In the genomic region with DNA sequence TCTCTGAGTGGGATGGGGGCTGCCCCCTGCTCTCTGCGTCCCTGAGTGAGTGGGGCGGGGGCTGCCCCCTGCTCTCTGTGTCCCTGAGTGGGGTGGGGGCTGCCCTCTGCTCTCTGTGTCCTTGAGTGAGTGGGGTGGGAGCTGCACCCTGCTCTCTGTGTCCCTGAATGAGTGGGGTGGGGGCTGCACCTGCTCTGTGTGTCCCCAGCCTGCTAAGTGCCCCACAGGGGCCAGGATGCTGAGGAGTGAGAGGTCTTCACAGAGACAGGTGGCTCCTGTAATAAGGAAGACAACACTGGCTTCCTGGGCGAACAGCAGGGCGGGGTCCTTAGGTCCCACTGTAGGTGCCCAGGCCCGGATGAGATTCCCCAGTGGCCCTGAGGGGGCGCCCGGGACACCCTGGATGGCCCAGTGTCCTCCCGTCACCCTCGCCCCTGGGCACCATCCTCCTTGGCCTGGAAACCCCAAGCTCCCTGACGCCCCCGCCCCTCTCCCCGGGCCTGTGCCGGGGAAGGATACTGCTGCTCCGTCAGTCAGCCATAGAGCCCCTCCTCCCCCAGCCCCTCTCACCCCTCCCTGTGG, we compare ENCODE assay signal across 11 cellular contexts. TPM values are rescaled to one million over a fixed set of nuclear protein-coding genes. Genes with fewer than 3 reads are reported as not detected.
DNase-seq lines count a peak whose midpoint lies in the region; ATAC-seq and TF ChIP-seq lines count a peak whose summit lies in the region.
"Had no signal": no experiment of that assay in that cellular context is flagged by ENCODE, and none has a peak within 500 bp of the region (broad histone marks: within the 10 kb centered on the region; RNA-seq: fewer than 3 reads in every experiment).

No MANE protein-coding gene starts in this region.

- no peaks in the 10 kb centered on the region for H3K36me3 ChIP-seq in left ventricle myocardium inferior
- H3K36me3 ChIP-seq in right atrium auricular region, result no peaks in the 10 kb centered on the region
- H3K36me3 ChIP-seq in Panc1 (ENCODE audit: control insufficient read depth, insufficient read depth, low read length), result no peaks in the 10 kb centered on the region

- H3K4me3 ChIP-seq in left ventricle myocardium inferior (peak overlapping the region; percentile 56), right atrium auricular region (peak overlapping the region in 1 of 2 donors; percentile 29), Panc1 (ENCODE audit: low read depth in 2 of 2, low read length in 2 of 2) (peak overlapping the region in 1 of 2 experiments; percentile 25; a peak in 1 of 4 replicates), fibroblast of mammary gland (ENCODE audit: control insufficient read depth, low read depth, low read length) (peak overlapping the region; percentile 47)

- H3K9me3 ChIP-seq in left ventricle myocardium inferior (replicated peaks) (no peaks in the 10 kb centered on the region), right atrium auricular region (no peaks in the 10 kb centered on the region), Panc1 (ENCODE audit: control insufficient read depth, insufficient read depth, low read depth, low read length) (no peaks in the 10 kb centered on the region)

- no peak for ATAC-seq in Panc1
- no peak for ATAC-seq in GM18520 (IDR thresholded peaks at IDR 0.05; ENCODE audit: unreplicated experiment)

- no TSS peak for BruUV-seq in Panc1 (replicated peaks; lab: Mats Ljungman, UMichigan)

- H3K4me1 ChIP-seq in left ventricle myocardium inferior (peaks cover 3% of the 10 kb centered on the region), right atrium auricular region (no peaks in the 10 kb centered on the region), Panc1 (ENCODE audit: control insufficient read depth, insufficient read depth, low read length) (no peaks in the 10 kb centered on the region)

- TF ChIP-seq CTCF in left ventricle myocardium inferior (IDR thresholded peaks at IDR 0.05; ENCODE audit: borderline replicate concordance) (no peak), right atrium auricular region (IDR thresholded peaks at IDR 0.05) (no peak), Panc1 (IDR thresholded peaks at IDR 0.05) (peak; percentile 21; the same call in 1 of the 2 replicates), fibroblast of mammary gland (conservative IDR thresholded peaks at IDR 0.05; ENCODE audit: control insufficient read depth, insufficient read depth, low read depth, low read length) (no peak)

- intact Hi-C loops in left ventricle myocardium inferior (cut with micrococcal nuclease), result loop anchor here (5.0 kb wide), 1 partner anchor 133 kb away; no protein-coding TSS in a partner anchor
- intact Hi-C loops in Panc1 (cut with micrococcal nuclease; ENCODE audit: unreplicated experiment), result no loop called here

- POLR2A ChIA-PET in Panc1 (lab: Charles Lee), result no interaction called here

- CTCF ChIA-PET in Panc1 (lab: Charles Lee), result no interaction called here

- DNase-seq in left ventricle myocardium inferior, result no peak
- DNase-seq in right atrium auricular region (ENCODE audit: low spot score), result no peak
- no peak for DNase-seq in Panc1 (ENCODE audit: low read depth, low spot score)
- DNase-seq in fibroblast of mammary gland (ENCODE audit: low read depth), result no peak
- DNase-seq in foreskin melanocyte, result no peak
- DNase-seq in HK-2 (ENCODE audit: unreplicated experiment), result no peak
- DNase-seq in effector CD4-positive, alpha-beta T cell, result no peak
- DNase-seq: activated CD4-positive, alpha-beta T cell treated with anti-CD3 and anti-CD28 coated beads for 4 hours; activated gamma-delta T cell; NCI-H2107 had no signal

- H3K27ac ChIP-seq in left ventricle myocardium inferior (replicated peaks) (peak overlapping the region; percentile 19), right atrium auricular region (no peak overlapping the region), Panc1 (ENCODE audit: low read length) (no peak overlapping the region)

- in situ Hi-C loops in Panc1 (cut with HindIII; ENCODE audit: low pct_unique_long_range_greater_than_20kb, low sequenced_read_pairs), result no loop called here

- H3K27me3 ChIP-seq in left ventricle myocardium inferior (ENCODE audit: low read depth) (peaks cover 25% of the 10 kb centered on the region), right atrium auricular region (no peaks in the 10 kb centered on the region), Panc1 (ENCODE audit: control insufficient read depth, insufficient read depth, low read length) (no peaks in the 10 kb centered on the region)

RNA-seq across cellular contexts. Expression of a gene that starts 3.8 kb away (rescaled TPM):
- total RNA-seq in left ventricle myocardium inferior (not detected), right atrium auricular region (under 1 TPM in 1 of 2 donors, not detected in 1; 0.43 TPM), Panc1 (2021; ENCODE audit: unreplicated experiment) (not detected)
- polyA plus RNA-seq in Panc1 (2012; ENCODE audit: insufficient read length), result not detected

RNA-seq across cellular contexts. Expression of a gene that starts 23.1 kb away (rescaled TPM):
- 42.4 TPM for total RNA-seq in left ventricle myocardium inferior
- 10 to 100 TPM; 13.5 to 16.6 TPM for total RNA-seq in right atrium auricular region
- 79.0 TPM for total RNA-seq in Panc1 (2021; ENCODE audit: unreplicated experiment)
- 77.8 TPM for polyA plus RNA-seq in Panc1 (2012; ENCODE audit: insufficient read length)

RNA-seq across cellular contexts. Expression of a gene that starts 37.7 kb away (rescaled TPM):
- total RNA-seq in left ventricle myocardium inferior (27.8 TPM), right atrium auricular region (10 to 100 TPM; 16.0 to 17.6 TPM), Panc1 (2021; ENCODE audit: unreplicated experiment) (66.7 TPM)
- 64.6 TPM for polyA plus RNA-seq in Panc1 (2012; ENCODE audit: insufficient read length)

RNA-seq across cellular contexts. Expression of a gene that starts 38.8 kb away (rescaled TPM):
- total RNA-seq in left ventricle myocardium inferior, result 39.6 TPM
- 10 to 100 TPM; 63.6 to 96.5 TPM for total RNA-seq in right atrium auricular region
- total RNA-seq in Panc1 (2021; ENCODE audit: unreplicated experiment), result 232 TPM
- polyA plus RNA-seq in Panc1 (2012; ENCODE audit: insufficient read length), result 266 TPM
